In genomic region chr11:129324533-129325175, GRCh38 we compare ENCODE assay signal across 12 cellular contexts. TPM values are rescaled to one million over a fixed set of nuclear protein-coding genes. Genes with fewer than 3 reads are reported as not detected.
DNase-seq lines count a peak whose midpoint lies in the region; ATAC-seq and TF ChIP-seq lines count a peak whose summit lies in the region.
"Had no signal": no experiment of that assay in that cellular context is flagged by ENCODE, and none has a peak within 500 bp of the region (broad histone marks: within the 10 kb centered on the region; RNA-seq: fewer than 3 reads in every experiment).

No MANE protein-coding gene starts in this region.

- H3K36me3 Mint-ChIP-seq in osteocyte (ENCODE audit: unreplicated experiment), result no peaks in the 10 kb centered on the region

- no peak overlapping the region for H3K27ac Mint-ChIP-seq in osteocyte (ENCODE audit: unreplicated experiment)

- no peaks in the 10 kb centered on the region for H3K27me3 ChIP-seq in BLaER1 treated with 17β-estradiol and CSF1 and Interleukin-3, amounts not matched to agents 10 nM and 100 nM
- no peaks in the 10 kb centered on the region for H3K27me3 ChIP-seq in fibroblast of lung (ENCODE audit: control insufficient read depth, insufficient read depth, low read length)

- H3K4me1 ChIP-seq in BLaER1 treated with 17β-estradiol and CSF1 and Interleukin-3, amounts not matched to agents 10 nM and 100 nM, result peaks cover 27 to 76% (median 59%) of the 10 kb centered on the region in 10 experiments
- H3K4me1 ChIP-seq in fibroblast of lung (ENCODE audit: control insufficient read depth, extremely low read depth, insufficient read depth, low read length), result peaks cover 7% of the 10 kb centered on the region

- H3K27me3 Mint-ChIP-seq in osteocyte (ENCODE audit: unreplicated experiment), result peaks cover 11% of the 10 kb centered on the region

- peak overlapping the region; percentile 55 to 90 (median 78) for H3K4me2 ChIP-seq in BLaER1 treated with 17β-estradiol and CSF1 and Interleukin-3, amounts not matched to agents 10 nM and 100 nM
- H3K4me2 ChIP-seq in fibroblast of lung (ENCODE audit: extremely low read depth, insufficient read depth, low read length), result peak overlapping the region; percentile 4

- H3K27ac ChIP-seq in BLaER1 treated with 17β-estradiol and CSF1 and Interleukin-3, amounts not matched to agents 10 nM and 100 nM, result peak overlapping the region; percentile 16 to 97 (median 93); a peak in 21 of 22 replicates
- H3K27ac ChIP-seq in fibroblast of lung (ENCODE audit: insufficient read depth, low read length), result no peak overlapping the region

- no peaks in the 10 kb centered on the region for H3K36me3 ChIP-seq in BLaER1 treated with 17β-estradiol and CSF1 and Interleukin-3, amounts not matched to agents 10 nM and 100 nM
- no peaks in the 10 kb centered on the region for H3K36me3 ChIP-seq in fibroblast of lung (ENCODE audit: control insufficient read depth, insufficient read depth, low read length)

- no peaks in the 10 kb centered on the region for H3K79me2 ChIP-seq in fibroblast of lung (ENCODE audit: control insufficient read depth, insufficient read depth, low read length)

- H3K4me3 Mint-ChIP-seq in osteocyte (ENCODE audit: unreplicated experiment), result peak overlapping the region; percentile 3

- peaks cover 0 to 6% (median 0%) of the 10 kb centered on the region in 11 experiments; a peak in 5 of 22 replicates for H3K9me3 ChIP-seq in BLaER1 treated with 17β-estradiol and CSF1 and Interleukin-3, amounts not matched to agents 10 nM and 100 nM (replicated peaks in 1 of 11)
- H3K9me3 ChIP-seq in fibroblast of lung (ENCODE audit: control insufficient read depth, insufficient read depth, low read depth, low read length), result no peaks in the 10 kb centered on the region

- TF ChIP-seq CTCF in fibroblast of lung (conservative IDR thresholded peaks at IDR 0.05 in 1 of 2, IDR thresholded peaks at IDR 0.05 in 1 of 2; ENCODE audit: low read depth in 1 of 2, low read length in 2 of 2) (no peak), osteocyte (IDR thresholded peaks at IDR 0.05) (no peak)

- no peaks in the 10 kb centered on the region for H4K20me1 ChIP-seq in BLaER1 treated with 17β-estradiol and CSF1 and Interleukin-3, amounts not matched to agents 10 nM and 100 nM
- no peaks in the 10 kb centered on the region for H4K20me1 ChIP-seq in fibroblast of lung (ENCODE audit: control insufficient read depth, extremely low read depth, insufficient read depth, low read length)

- H3K9ac ChIP-seq in BLaER1 treated with 17β-estradiol and CSF1 and Interleukin-3, amounts not matched to agents 10 nM and 100 nM, result peak overlapping the region; percentile 24 to 85 (median 81); a peak in 20 of 22 replicates
- H3K9ac ChIP-seq in fibroblast of lung (ENCODE audit: insufficient read depth, low read length), result no peak overlapping the region

- peak overlapping the region in 6 of 10 experiments; percentile 6 to 54 (median 22); a peak in 6 of 20 replicates for H3K4me3 ChIP-seq in BLaER1 treated with 17β-estradiol and CSF1 and Interleukin-3, amounts not matched to agents 10 nM and 100 nM
- H3K4me3 ChIP-seq in fibroblast of lung (replicated peaks in 1 of 4; ENCODE audit: control extremely low read depth in 1 of 4, insufficient read depth in 1 of 4, low read depth in 3 of 4, low read length in 4 of 4), result peak overlapping the region in 2 of 4 experiments; percentile 14 to 24

- DNase-seq in NCI-H146 (lab: John Stamatoyannopoulos, UW) (peak; percentile 74), fibroblast of lung (ENCODE audit: low read depth in 2 of 2) (peak in 1 of 2 donors; percentile 11), osteocyte (ENCODE audit: extremely low spot score, unreplicated experiment) (no peak), NCI-H1694 (lab: John Stamatoyannopoulos, UW) (no peak), GF-D8 (lab: John Stamatoyannopoulos, UW) (no peak), NCI-H1105 (lab: John Stamatoyannopoulos, UW) (no peak)
- DNase-seq: activated T-cell treated with anti-CD3 and anti-CD28 coated beads, Interleukin-2, amount 50 U/mL, for 1 hour had no signal

- peak overlapping the region; percentile 4 for H2AFZ ChIP-seq in fibroblast of lung (ENCODE audit: low read length)

- ATAC-seq in HG03196 (IDR thresholded peaks at IDR 0.05; ENCODE audit: unreplicated experiment), result no peak

- H3K4me1 Mint-ChIP-seq in osteocyte (ENCODE audit: unreplicated experiment), result peaks cover 9% of the 10 kb centered on the region

- no peaks in the 10 kb centered on the region for H3K9me3 Mint-ChIP-seq in osteocyte (ENCODE audit: unreplicated experiment)

RNA-seq across cellular contexts. Expression of gene BARX2, which starts 51.0 kb away (rescaled TPM):
- total RNA-seq in fibroblast of lung (not detected in 2 replicates), osteocyte (not detected in 2 replicates)
- not detected in 2 replicates for polyA plus RNA-seq in fibroblast of lung
- polyA plus RNA-seq in fibroblast of lung (2012), result not detected in 2 replicates
- not detected in 2 replicates for polyA minus RNA-seq in fibroblast of lung (ENCODE audit: low replicate concordance)
- total RNA-seq: cerebellum, H4, pulmonary artery endothelial cell had no signal
